Comparison of ENCODE assay signal across 9 cellular contexts in the genomic region with DNA sequence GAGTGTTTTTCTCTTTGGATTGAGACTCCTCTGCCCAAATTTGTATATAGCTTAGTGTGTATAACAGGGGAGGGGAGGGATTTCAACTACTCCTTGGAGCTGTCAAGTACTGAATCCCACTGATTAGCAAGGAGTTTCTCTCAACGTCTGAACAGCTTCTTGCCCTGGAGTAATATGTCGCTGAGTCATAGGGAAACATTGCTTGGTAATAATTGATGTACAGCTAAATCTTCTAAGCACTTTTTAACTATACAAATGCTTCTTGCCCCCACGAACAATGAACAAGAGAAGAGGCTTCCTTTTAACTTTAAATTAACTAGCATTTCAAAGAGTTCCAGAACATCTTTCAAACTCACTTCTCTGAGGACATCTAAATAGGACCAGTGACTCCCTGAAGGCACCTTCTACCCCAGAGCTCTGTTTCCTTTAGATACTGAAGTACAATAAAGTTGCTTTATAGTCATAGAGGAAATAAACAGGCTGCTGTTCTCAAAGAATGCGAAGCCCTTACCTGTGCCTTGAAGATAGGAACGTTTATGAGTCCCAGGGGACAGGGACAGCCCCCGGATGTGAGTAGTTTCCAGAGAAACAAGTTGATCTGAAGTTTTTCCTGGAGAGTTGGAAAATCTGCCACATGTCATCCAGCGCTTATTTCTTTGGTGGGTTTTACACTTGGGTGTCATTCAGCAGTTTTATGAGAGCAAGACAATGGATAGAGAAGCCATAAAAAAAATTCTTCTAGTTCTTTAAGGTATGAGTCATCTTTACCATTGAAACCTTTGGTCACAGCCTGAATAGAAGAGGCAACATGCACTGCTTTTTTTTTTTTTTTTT.
DNase-seq lines count a peak whose midpoint lies in the region; ATAC-seq, FAIRE-seq and TF ChIP-seq lines count a peak whose summit lies in the region.
"Had no signal": no experiment of that assay in that cellular context is flagged by ENCODE, and none has a peak within 500 bp of the region (broad histone marks: within the 10 kb centered on the region; RNA-seq: fewer than 3 reads in every experiment).

No MANE protein-coding gene starts in this region.

- peak; percentile 88 for DNase-seq in HT-29 (ENCODE audit: low spot score)
- peak; percentile 91 for DNase-seq in bronchial epithelial cell (ENCODE audit: low read depth)
- DNase-seq in neural crest cell (ENCODE audit: low read depth, low spot score) = no peak
- DNase-seq in Ammon's horn (ENCODE audit: low spot score) = no peak
- no peak for DNase-seq in tibial artery
- DNase-seq: SHP77 treated with DMSO at 0.1 percent for 48 hours had no signal

- H3K27ac ChIP-seq in tibial artery = no peak overlapping the region

- H3K4me3 Mint-ChIP-seq in neural crest cell = no peak overlapping the region

- peaks cover 57% of the 10 kb centered on the region for H3K4me1 Mint-ChIP-seq in neural crest cell

- intact Hi-C loops in tibial artery (cut with DNase I; ENCODE audit: low total_unique reads) = no loop called here

- H3K27me3 ChIP-seq in bronchial epithelial cell (ENCODE audit: control insufficient read depth, insufficient read depth, low read length) = no peaks in the 10 kb centered on the region
- H3K27me3 ChIP-seq in tibial artery = no peaks in the 10 kb centered on the region

- peaks cover 4% of the 10 kb centered on the region for H3K9me3 Mint-ChIP-seq in neural crest cell

- H3K36me3 Mint-ChIP-seq in neural crest cell (ENCODE audit: low read depth) = no peaks in the 10 kb centered on the region

- peaks cover 0 to 12% (median 2%) of the 10 kb centered on the region in 4 donors for H3K4me1 ChIP-seq in tibial artery

- H3K4me3 ChIP-seq in bronchial epithelial cell (ENCODE audit: low read depth, low read length) = no peak overlapping the region
- H3K4me3 ChIP-seq in tibial artery = no peak overlapping the region

- ATAC-seq in GM18909 (IDR thresholded peaks at IDR 0.05; ENCODE audit: poor library complexity, unreplicated experiment) (peak; percentile 47), GM18873 (IDR thresholded peaks at IDR 0.05; ENCODE audit: low FRiP score, unreplicated experiment) (no peak), HG02973 (IDR thresholded peaks at IDR 0.05; ENCODE audit: unreplicated experiment) (no peak)

- no peak for FAIRE-seq in bronchial epithelial cell (lab: Jason Lieb, UNC)

- peak overlapping the region; percentile 5 for H3K27ac Mint-ChIP-seq in neural crest cell (ENCODE audit: unreplicated experiment)

- H3K27me3 Mint-ChIP-seq in neural crest cell (ENCODE audit: low read depth) = no peaks in the 10 kb centered on the region

- H3K9me3 ChIP-seq in tibial artery = no peaks in the 10 kb centered on the region

- H3K36me3 ChIP-seq in bronchial epithelial cell (ENCODE audit: control insufficient read depth, insufficient read depth, low read length) = no peaks in the 10 kb centered on the region
- H3K36me3 ChIP-seq in tibial artery = no peaks in the 10 kb centered on the region

- no peak for TF ChIP-seq CTCF in bronchial epithelial cell (IDR thresholded peaks at IDR 0.05; ENCODE audit: insufficient read depth, low read length, severe bottlenecking)
- no peak for TF ChIP-seq CTCF in neural crest cell (conservative IDR thresholded peaks at IDR 0.05)
- no peak for TF ChIP-seq CTCF in tibial artery (IDR thresholded peaks at IDR 0.05)

Comparison
In these comparisons a context has a peak if more than half of its experiments do, and no peak if none do; other contexts are left out.
1. DNase-seq: peak in HT-29 (single experiment) and bronchial epithelial cell (single experiment); none in neural crest cell (single experiment), Ammon's horn (single experiment) and tibial artery (0 of 2).